Comparison of ENCODE assay signal across 13 cellular contexts in genomic region chr18:41936471-41937134, GRCh38. TPM values are rescaled to one million over a fixed set of nuclear protein-coding genes. Genes with fewer than 3 reads are reported as not detected.
A peak's percentile ranks its signal among the peaks of the same experiment; 100 is the strongest.
DNase-seq lines count a peak whose midpoint lies in the region; ATAC-seq and TF ChIP-seq lines count a peak whose summit lies in the region.
"Had no signal": no experiment of that assay in that cellular context is flagged by ENCODE, and none has a peak within 500 bp of the region (broad histone marks: within the 10 kb centered on the region; RNA-seq: fewer than 3 reads in every experiment).

No MANE protein-coding gene starts in this region.

- peaks cover 8% of the 10 kb centered on the region for H3K4me1 Mint-ChIP-seq in stimulated activated memory B cell treated with anti-CD40 and anti-IgM and Interleukin-4, amounts not matched to agents 10 μg/mL and 1 μg/mL and 100 μg/mL, for 72 hours

- H3K36me3 ChIP-seq in osteoblast (ENCODE audit: insufficient read depth, low read length), result no peaks in the 10 kb centered on the region

- no peaks in the 10 kb centered on the region for H4K20me1 ChIP-seq in osteoblast (ENCODE audit: insufficient read depth, low read length)

- H3K4me1 ChIP-seq in osteoblast (ENCODE audit: insufficient read depth, low read length), result peaks cover 44% of the 10 kb centered on the region

- peaks cover 36% of the 10 kb centered on the region for H3K27me3 Mint-ChIP-seq in stimulated activated memory B cell treated with anti-CD40 and anti-IgM and Interleukin-4, amounts not matched to agents 10 μg/mL and 1 μg/mL and 100 μg/mL, for 72 hours
- H3K27me3 Mint-ChIP-seq: progenitor cell of endocrine pancreas had no signal

- H3K36me3 Mint-ChIP-seq in stimulated activated memory B cell treated with anti-CD40 and anti-IgM and Interleukin-4, amounts not matched to agents 10 μg/mL and 1 μg/mL and 100 μg/mL, for 72 hours, result no peaks in the 10 kb centered on the region
- H3K36me3 Mint-ChIP-seq: activated CD4-positive, alpha-beta memory T cell treated with anti-CD3 and anti-CD28 coated beads for 36 hours had no signal

- no peaks in the 10 kb centered on the region for H3K27me3 ChIP-seq in osteoblast (ENCODE audit: insufficient read depth, low read length)

- H3K4me3 ChIP-seq in osteoblast (ENCODE audit: insufficient read depth, low read length), result no peak overlapping the region

- TF ChIP-seq POLR2A in GM18505 (IDR thresholded peaks at IDR 0.05; ENCODE audit: borderline replicate concordance, extremely low read depth, insufficient read depth, insufficient read length), result no peak

- peak; percentile 71 for ATAC-seq in GM18505 (IDR thresholded peaks at IDR 0.05; ENCODE audit: unreplicated experiment)
- ATAC-seq in GM21723 (IDR thresholded peaks at IDR 0.05; ENCODE audit: unreplicated experiment), result peak; percentile 67
- no peak for ATAC-seq in stimulated activated memory B cell treated with anti-CD40 and anti-IgM and Interleukin-4, amounts not matched to agents 10 μg/mL and 1 μg/mL and 100 μg/mL, for 72 hours
- ATAC-seq: left lobe of liver had no signal

- H3K4me3 Mint-ChIP-seq in stimulated activated memory B cell treated with anti-CD40 and anti-IgM and Interleukin-4, amounts not matched to agents 10 μg/mL and 1 μg/mL and 100 μg/mL, for 72 hours, result no peak overlapping the region
- H3K4me3 Mint-ChIP-seq: activated CD4-positive, alpha-beta memory T cell treated with anti-CD3 and anti-CD28 coated beads for 36 hours had no signal

- H3K9me3 ChIP-seq in osteoblast (ENCODE audit: low read depth, low read length), result no peaks in the 10 kb centered on the region

- DNase-seq in UCSD-AML1 (lab: John Stamatoyannopoulos, UW; ENCODE audit: unreplicated experiment) (peak; percentile 6), osteoblast (ENCODE audit: insufficient read length, low spot score, missing footprints) (no peak), DMS53 treated with DMSO at 0.1 percent for 48 hours (lab: John Stamatoyannopoulos, UW; ENCODE audit: unreplicated experiment) (no peak), AG20443 (ENCODE audit: low spot score) (no peak)
- no peak for DNase-seq in activated T-cell treated with anti-CD3 and anti-CD28 coated beads, Interleukin-2, amount 50 U/mL, for 1 hour
- DNase-seq: activated CD4-positive, alpha-beta memory T cell treated with anti-CD3 and anti-CD28 coated beads for 36 hours; DMS53; NCI-H526 treated with DMSO at 0.1 percent for 48 hours had no signal

- no peaks in the 10 kb centered on the region for H3K79me2 ChIP-seq in osteoblast (ENCODE audit: insufficient read depth, low read length)

- no peaks in the 10 kb centered on the region for H3K9me3 Mint-ChIP-seq in stimulated activated memory B cell treated with anti-CD40 and anti-IgM and Interleukin-4, amounts not matched to agents 10 μg/mL and 1 μg/mL and 100 μg/mL, for 72 hours

- peak overlapping the region; percentile 29 for H3K4me2 ChIP-seq in osteoblast (ENCODE audit: insufficient read depth, low read length)

- TF ChIP-seq CTCF in osteoblast (IDR thresholded peaks at IDR 0.05; ENCODE audit: extremely low read depth, low read depth, low read length), result no peak

- H3K27ac Mint-ChIP-seq in stimulated activated memory B cell treated with anti-CD40 and anti-IgM and Interleukin-4, amounts not matched to agents 10 μg/mL and 1 μg/mL and 100 μg/mL, for 72 hours, result no peak overlapping the region
- H3K27ac Mint-ChIP-seq: activated CD4-positive, alpha-beta memory T cell treated with anti-CD3 and anti-CD28 coated beads for 36 hours; progenitor cell of endocrine pancreas had no signal

- peak overlapping the region; percentile 65 for H3K27ac ChIP-seq in osteoblast (ENCODE audit: low read depth, low read length)

- peak overlapping the region; percentile 88 for H2AFZ ChIP-seq in osteoblast (ENCODE audit: low read length)

RNA-seq across cellular contexts. Expression of gene PIK3C3, which starts 18.4 kb away (rescaled TPM):
- 48.6 and 59.4 TPM in 2 replicates for total RNA-seq in osteoblast
